Comparison of ENCODE assay signal across 8 cellular contexts in genomic region chr6:27836080-27836782, GRCh38.
DNase-seq lines count a peak whose midpoint lies in the region; TF ChIP-seq lines count a peak whose summit lies in the region.

No MANE protein-coding gene starts in this region.

- no peaks in the 10 kb centered on the region for H3K27me3 ChIP-seq in hepatocyte
- H3K27me3 ChIP-seq in stomach smooth muscle (ENCODE audit: control insufficient read depth in 1 of 2, insufficient read depth in 2 of 2, low read length in 2 of 2), result peaks cover 0 to 3% of the 10 kb centered on the region in 2 donors

- H3K79me2 ChIP-seq in hepatocyte, result peaks cover 57% of the 10 kb centered on the region

- peaks cover 17% of the 10 kb centered on the region for H3K4me1 ChIP-seq in hepatocyte (ENCODE audit: insufficient read depth)
- peaks cover 5% of the 10 kb centered on the region for H3K4me1 ChIP-seq in stomach smooth muscle (ENCODE audit: control insufficient read depth, insufficient read depth, low read length)

- no peaks in the 10 kb centered on the region for H3K9me2 ChIP-seq in hepatocyte (replicated peaks; ENCODE audit: insufficient read depth)

- H2AFZ ChIP-seq in hepatocyte, result no peak overlapping the region

- DNase-seq in DMS153 treated with DMSO at 0.1 percent for 48 hours (lab: John Stamatoyannopoulos, UW; ENCODE audit: unreplicated experiment) (peak; percentile 55), DMS153 (lab: John Stamatoyannopoulos, UW) (no peak), RPMI8226 (peak; percentile 19), hepatocyte (ENCODE audit: low spot score) (no peak), OCI-M2 (lab: John Stamatoyannopoulos, UW; ENCODE audit: unreplicated experiment) (no peak)
- no peak for DNase-seq in activated naive CD4-positive, alpha-beta T cell (lab: John Stamatoyannopoulos, UW)
- no peak for DNase-seq in activated CD4-positive, alpha-beta T cell treated with anti-CD3 and anti-CD28 coated beads, Interleukin-2, amount 50 U/mL, for 48 hours

- H3K36me3 ChIP-seq in hepatocyte (replicated peaks; ENCODE audit: insufficient read depth, low read depth) (no peaks in the 10 kb centered on the region), stomach smooth muscle (ENCODE audit: control insufficient read depth in 2 of 2, insufficient read depth in 2 of 2, low read length in 2 of 2) (no peaks in the 10 kb centered on the region)

- H3K9me3 ChIP-seq in hepatocyte (ENCODE audit: low read depth) (no peaks in the 10 kb centered on the region), stomach smooth muscle (ENCODE audit: control insufficient read depth in 2 of 2, low read length in 2 of 2) (no peaks in the 10 kb centered on the region)

- peak overlapping the region; percentile 79 for H3K4me2 ChIP-seq in hepatocyte

- H4K20me1 ChIP-seq in hepatocyte (ENCODE audit: insufficient read depth, poor library complexity, severe bottlenecking), result no peaks in the 10 kb centered on the region

- WGBS in hepatocyte (ENCODE audit: low lambda C conversion rate, missing lambda C conversion rate), result 27% methylated on average over 3 of the region's 3 CpGs

- TF ChIP-seq CTCF in hepatocyte (IDR thresholded peaks at IDR 0.05; ENCODE audit: poor library complexity), result no peak

- H3K27ac ChIP-seq in hepatocyte (peak overlapping the region; percentile 100), stomach smooth muscle (ENCODE audit: low read length) (peak overlapping the region; percentile 95)

- peak overlapping the region; percentile 74 to 82 for H3K9ac ChIP-seq in stomach smooth muscle (ENCODE audit: low read length in 2 of 2)

- H3K4me3 ChIP-seq in hepatocyte (peak overlapping the region; percentile 89), stomach smooth muscle (ENCODE audit: low read length in 2 of 2) (peak overlapping the region; percentile 65 to 89)

Comparison
In these comparisons a context has a peak if more than half of its experiments do, and no peak if none do; other contexts are left out.
1. DNase-seq: peak in DMS153 treated with DMSO at 0.1 percent for 48 hours (single experiment) and RPMI8226 (single experiment); none in DMS153 (single experiment), hepatocyte (single experiment), activated naive CD4-positive, alpha-beta T cell (0 of 4), OCI-M2 (single experiment) and activated CD4-positive, alpha-beta T cell treated with anti-CD3 and anti-CD28 coated beads, Interleukin-2, amount 50 U/mL, for 48 hours (0 of 2).